25 cellular contexts compared by ENCODE assay signal in the genomic region with DNA sequence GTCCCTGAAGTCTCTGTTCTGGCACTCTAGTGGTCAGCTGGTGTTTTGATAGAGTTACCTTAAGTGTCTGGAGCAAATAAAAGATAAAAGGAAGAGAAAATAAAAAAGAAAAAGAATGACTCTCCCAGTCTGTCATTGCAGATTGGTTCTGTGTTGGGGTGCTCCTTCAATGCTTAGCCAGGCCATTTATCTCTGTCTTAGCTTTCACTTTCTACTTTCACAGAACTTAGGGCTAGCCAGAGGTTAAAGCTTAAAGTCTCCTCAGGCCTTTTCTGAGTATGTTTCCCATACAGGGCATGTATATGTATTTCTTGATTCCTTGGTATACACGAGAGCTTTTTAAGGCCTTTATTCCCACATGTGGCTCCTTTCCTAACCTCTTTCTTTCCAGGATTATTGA.
"Had no signal": no experiment of that assay in that cellular context is flagged by ENCODE, and none has a peak within 500 bp of the region (broad histone marks: within the 10 kb centered on the region; RNA-seq: fewer than 3 reads in every experiment).

No MANE protein-coding gene starts in this region.

- DNase-seq: activated CD4-positive, alpha-beta T cell treated with anti-CD3 and anti-CD28 coated beads for 1 hour; activated CD4-positive, alpha-beta T cell treated with anti-CD3 and anti-CD28 coated beads, Interleukin-2, amount 50 U/mL, for 48 hours; activated naive CD4-positive, alpha-beta T cell; activated T-cell treated with anti-CD3 and anti-CD28 coated beads, Interleukin-2, amount 50 U/mL, for 48 hours; adrenal gland; aorta; body of pancreas; cerebellar nuclear complex; colonic mucosa; effector CD8-positive, alpha-beta T cell; glutamatergic neuron; left ventricle myocardium inferior; mesendoderm; natural killer cell; posterior cingulate gyrus; right cardiac atrium; stimulated activated CD4-positive, alpha-beta T cell treated with anti-CD3 and anti-CD28 coated beads, Interleukin-15, amount 100 ng/mL, for 24 hours; stimulated activated CD4-positive, alpha-beta T cell treated with anti-CD3 and anti-CD28 coated beads, Interleukin-2, amount 100 ng/mL, for 24 hours; stimulated activated naive CD4-positive, alpha-beta T cell; tibial artery had no signal

- H3K4me1 Mint-ChIP-seq: natural killer cell, WTC11 had no signal

- H3K27ac Mint-ChIP-seq: activated naive CD4-positive, alpha-beta T cell treated with anti-CD3 and anti-CD28 coated beads, Interleukin-2, amount 50 U/mL, for 72 hours; activated T-helper 2 cell treated with anti-CD3 and anti-CD28 coated beads, Interferon-gamma antibody, Interleukin-2, Interleukin-4, amounts not matched to agents 10 μg/mL and 5 μg/mL and 100 μg/mL, durations not matched to agents 14 hours and 24 hours and 36 hours; natural killer cell; WTC11 had no signal

- H3K36me3 Mint-ChIP-seq: natural killer cell had no signal

- H3K4me3 Mint-ChIP-seq: natural killer cell, WTC11 had no signal

- FAIRE-seq: endometrium, islet of Langerhans had no signal

- ATAC-seq: activated naive CD4-positive, alpha-beta T cell treated with anti-CD3 and anti-CD28 coated beads, Interleukin-2, amount 50 U/mL, for 72 hours; body of pancreas; right cardiac atrium; WTC11 had no signal
